ENCODE assay signal across 1 cellular context in genomic region chr1:21667348-21668231, GRCh38.
A peak's percentile ranks its signal among the peaks of the same experiment; 100 is the strongest.
TF ChIP-seq lines count a peak whose summit lies in the region.

No MANE protein-coding gene starts in this region.

TF ChIP-seq in HepG2, 621 proteins besides CTCF, POLR2A, EP300 and RAD21 (continued from another document):
- TF ChIP-seq HNF1A (IDR thresholded peaks at IDR 0.05; ENCODE audit: low read depth), result peak; percentile 51; the same call in 1 of the 2 replicates
- TF ChIP-seq HNF1A (CRISPR knock-in tag; IDR thresholded peaks at IDR 0.05; ENCODE audit: borderline replicate concordance), result no peak; the same call in 1 of the 2 replicates
- TF ChIP-seq, protein P1, sequence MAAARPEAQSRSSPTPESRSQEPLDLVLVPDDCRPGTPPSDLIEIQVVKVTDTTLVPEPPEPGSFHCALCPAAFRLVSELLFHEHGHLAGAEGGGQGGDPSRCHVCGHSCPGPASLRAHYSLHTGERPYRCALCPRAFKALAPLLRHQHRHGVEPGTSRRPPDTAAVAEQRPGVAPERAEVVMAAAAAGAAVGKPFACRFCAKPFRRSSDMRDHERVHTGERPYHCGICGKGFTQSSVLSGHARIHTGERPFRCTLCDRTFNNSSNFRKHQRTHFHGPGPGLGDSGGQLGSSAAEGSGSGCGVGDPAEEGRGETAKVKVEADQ (CRISPR knock-in tag; IDR thresholded peaks at IDR 0.05; ENCODE audit: borderline replicate concordance), result no peak
- TF ChIP-seq PHF8 (CRISPR knock-in tag; IDR thresholded peaks at IDR 0.05), result no peak; the same call in 1 of the 2 replicates
- TF ChIP-seq MEIS1 (CRISPR knock-in tag; IDR thresholded peaks at IDR 0.05; ENCODE audit: borderline replicate concordance), result no peak
- peak; percentile 15; the same call in 1 of the 2 replicates for TF ChIP-seq NFKB2 (CRISPR knock-in tag; IDR thresholded peaks at IDR 0.05; ENCODE audit: borderline replicate concordance)
- no peak for TF ChIP-seq ZNF383 (CRISPR knock-in tag; IDR thresholded peaks at IDR 0.05; ENCODE audit: borderline replicate concordance)
- TF ChIP-seq ZNF124 (CRISPR knock-in tag; IDR thresholded peaks at IDR 0.05), result no peak
- TF ChIP-seq ZNF549 (CRISPR knock-in tag; IDR thresholded peaks at IDR 0.05), result no peak
- TF ChIP-seq HIC2 (CRISPR knock-in tag; IDR thresholded peaks at IDR 0.05; ENCODE audit: low read depth), result 0 out of 2 replicates have a peak, but pooled peaks have one; percentile 0
- no peak for TF ChIP-seq TCF12 (IDR thresholded peaks at IDR 0.05)
- TF ChIP-seq TCF12 (CRISPR knock-in tag; IDR thresholded peaks at IDR 0.05), result no peak
- no peak for TF ChIP-seq SMARCE1 (IDR thresholded peaks at IDR 0.05; ENCODE audit: borderline replicate concordance)
- TF ChIP-seq RFX1 (IDR thresholded peaks at IDR 0.05), result no peak
- TF ChIP-seq NR2F2 (IDR thresholded peaks at IDR 0.05; ENCODE audit: borderline replicate concordance, low read depth), result no peak
- TF ChIP-seq RBM39 (IDR thresholded peaks at IDR 0.05; ENCODE audit: low read depth, low read length, poor library complexity, severe bottlenecking), result peak; percentile 10
- TF ChIP-seq TBX3 (IDR thresholded peaks at IDR 0.05; ENCODE audit: borderline replicate concordance), result no peak
- TF ChIP-seq ARNTL (CRISPR knock-in tag; IDR thresholded peaks at IDR 0.05), result peak; percentile 12; the same call in 1 of the 2 replicates
- peak; percentile 41; the same call in 1 of the 2 replicates for TF ChIP-seq ZSCAN21 (CRISPR knock-in tag; IDR thresholded peaks at IDR 0.05; ENCODE audit: borderline replicate concordance)
- TF ChIP-seq ZEB1 (IDR thresholded peaks at IDR 0.05; ENCODE audit: insufficient replicate concordance, low read depth), result peak; percentile 31
- no peak for TF ChIP-seq MIER2 (CRISPR knock-in tag; IDR thresholded peaks at IDR 0.05)
- no peak for TF ChIP-seq ZNF562 (CRISPR knock-in tag; IDR thresholded peaks at IDR 0.05; ENCODE audit: borderline replicate concordance)
- TF ChIP-seq GMEB1 (CRISPR knock-in tag; IDR thresholded peaks at IDR 0.05; ENCODE audit: borderline replicate concordance), result no peak
- TF ChIP-seq ZFP36L2 (CRISPR knock-in tag; IDR thresholded peaks at IDR 0.05), result no peak
- TF ChIP-seq, protein P2, sequence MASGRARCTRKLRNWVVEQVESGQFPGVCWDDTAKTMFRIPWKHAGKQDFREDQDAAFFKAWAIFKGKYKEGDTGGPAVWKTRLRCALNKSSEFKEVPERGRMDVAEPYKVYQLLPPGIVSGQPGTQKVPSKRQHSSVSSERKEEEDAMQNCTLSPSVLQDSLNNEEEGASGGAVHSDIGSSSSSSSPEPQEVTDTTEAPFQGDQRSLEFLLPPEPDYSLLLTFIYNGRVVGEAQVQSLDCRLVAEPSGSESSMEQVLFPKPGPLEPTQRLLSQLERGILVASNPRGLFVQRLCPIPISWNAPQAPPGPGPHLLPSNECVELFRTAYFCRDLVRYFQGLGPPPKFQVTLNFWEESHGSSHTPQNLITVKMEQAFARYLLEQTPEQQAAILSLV (CRISPR knock-in tag; IDR thresholded peaks at IDR 0.05; ENCODE audit: borderline replicate concordance), result peak; percentile 8; the same call in 1 of the 2 replicates
- no peak for TF ChIP-seq ZNF644 (CRISPR knock-in tag; IDR thresholded peaks at IDR 0.05; ENCODE audit: low read depth)
- peak; percentile 80 for TF ChIP-seq ZNF629 (CRISPR knock-in tag; conservative IDR thresholded peaks at IDR 0.05)
- no peak for TF ChIP-seq ATAD3A (CRISPR knock-in tag; IDR thresholded peaks at IDR 0.05)
- no peak for TF ChIP-seq ZFP37 (CRISPR knock-in tag; IDR thresholded peaks at IDR 0.05; ENCODE audit: borderline replicate concordance)
- 0 out of 4 replicates have a peak, but pooled peaks of 1 of the 2 experiments have one; percentile 5 for TF ChIP-seq KLF16 (CRISPR knock-in tag; IDR thresholded peaks at IDR 0.05)
- TF ChIP-seq ZNF773 (CRISPR knock-in tag; IDR thresholded peaks at IDR 0.05; ENCODE audit: borderline replicate concordance), result no peak
- TF ChIP-seq, protein P3, sequence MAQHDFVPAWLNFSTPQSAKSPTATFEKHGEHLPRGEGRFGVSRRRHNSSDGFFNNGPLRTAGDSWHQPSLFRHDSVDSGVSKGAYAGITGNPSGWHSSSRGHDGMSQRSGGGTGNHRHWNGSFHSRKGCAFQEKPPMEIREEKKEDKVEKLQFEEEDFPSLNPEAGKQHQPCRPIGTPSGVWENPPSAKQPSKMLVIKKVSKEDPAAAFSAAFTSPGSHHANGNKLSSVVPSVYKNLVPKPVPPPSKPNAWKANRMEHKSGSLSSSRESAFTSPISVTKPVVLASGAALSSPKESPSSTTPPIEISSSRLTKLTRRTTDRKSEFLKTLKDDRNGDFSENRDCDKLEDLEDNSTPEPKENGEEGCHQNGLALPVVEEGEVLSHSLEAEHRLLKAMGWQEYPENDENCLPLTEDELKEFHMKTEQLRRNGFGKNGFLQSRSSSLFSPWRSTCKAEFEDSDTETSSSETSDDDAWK (CRISPR knock-in tag; IDR thresholded peaks at IDR 0.05), result no peak
- TF ChIP-seq KMT2B (CRISPR knock-in tag; IDR thresholded peaks at IDR 0.05), result no peak
- TF ChIP-seq ZNF556 (CRISPR knock-in tag; IDR thresholded peaks at IDR 0.05; ENCODE audit: borderline replicate concordance), result no peak
- TF ChIP-seq ZSCAN22 (CRISPR knock-in tag; IDR thresholded peaks at IDR 0.05), result no peak
- no peak for TF ChIP-seq SMC3 (IDR thresholded peaks at IDR 0.05; ENCODE audit: low read length)
- no peak for TF ChIP-seq ZNF850 (CRISPR knock-in tag; conservative IDR thresholded peaks at IDR 0.05)
- TF ChIP-seq UBTF (CRISPR knock-in tag; IDR thresholded peaks at IDR 0.05), result 0 out of 2 replicates have a peak, but pooled peaks have one; percentile 6
- no peak; the same call in 1 of the 2 replicates for TF ChIP-seq GABPB1 (CRISPR knock-in tag; IDR thresholded peaks at IDR 0.05)
- no peak for TF ChIP-seq TBX2 (CRISPR knock-in tag; IDR thresholded peaks at IDR 0.05; ENCODE audit: borderline replicate concordance)
- TF ChIP-seq MXD4 (CRISPR knock-in tag; IDR thresholded peaks at IDR 0.05), result no peak
- TF ChIP-seq, protein P4, sequence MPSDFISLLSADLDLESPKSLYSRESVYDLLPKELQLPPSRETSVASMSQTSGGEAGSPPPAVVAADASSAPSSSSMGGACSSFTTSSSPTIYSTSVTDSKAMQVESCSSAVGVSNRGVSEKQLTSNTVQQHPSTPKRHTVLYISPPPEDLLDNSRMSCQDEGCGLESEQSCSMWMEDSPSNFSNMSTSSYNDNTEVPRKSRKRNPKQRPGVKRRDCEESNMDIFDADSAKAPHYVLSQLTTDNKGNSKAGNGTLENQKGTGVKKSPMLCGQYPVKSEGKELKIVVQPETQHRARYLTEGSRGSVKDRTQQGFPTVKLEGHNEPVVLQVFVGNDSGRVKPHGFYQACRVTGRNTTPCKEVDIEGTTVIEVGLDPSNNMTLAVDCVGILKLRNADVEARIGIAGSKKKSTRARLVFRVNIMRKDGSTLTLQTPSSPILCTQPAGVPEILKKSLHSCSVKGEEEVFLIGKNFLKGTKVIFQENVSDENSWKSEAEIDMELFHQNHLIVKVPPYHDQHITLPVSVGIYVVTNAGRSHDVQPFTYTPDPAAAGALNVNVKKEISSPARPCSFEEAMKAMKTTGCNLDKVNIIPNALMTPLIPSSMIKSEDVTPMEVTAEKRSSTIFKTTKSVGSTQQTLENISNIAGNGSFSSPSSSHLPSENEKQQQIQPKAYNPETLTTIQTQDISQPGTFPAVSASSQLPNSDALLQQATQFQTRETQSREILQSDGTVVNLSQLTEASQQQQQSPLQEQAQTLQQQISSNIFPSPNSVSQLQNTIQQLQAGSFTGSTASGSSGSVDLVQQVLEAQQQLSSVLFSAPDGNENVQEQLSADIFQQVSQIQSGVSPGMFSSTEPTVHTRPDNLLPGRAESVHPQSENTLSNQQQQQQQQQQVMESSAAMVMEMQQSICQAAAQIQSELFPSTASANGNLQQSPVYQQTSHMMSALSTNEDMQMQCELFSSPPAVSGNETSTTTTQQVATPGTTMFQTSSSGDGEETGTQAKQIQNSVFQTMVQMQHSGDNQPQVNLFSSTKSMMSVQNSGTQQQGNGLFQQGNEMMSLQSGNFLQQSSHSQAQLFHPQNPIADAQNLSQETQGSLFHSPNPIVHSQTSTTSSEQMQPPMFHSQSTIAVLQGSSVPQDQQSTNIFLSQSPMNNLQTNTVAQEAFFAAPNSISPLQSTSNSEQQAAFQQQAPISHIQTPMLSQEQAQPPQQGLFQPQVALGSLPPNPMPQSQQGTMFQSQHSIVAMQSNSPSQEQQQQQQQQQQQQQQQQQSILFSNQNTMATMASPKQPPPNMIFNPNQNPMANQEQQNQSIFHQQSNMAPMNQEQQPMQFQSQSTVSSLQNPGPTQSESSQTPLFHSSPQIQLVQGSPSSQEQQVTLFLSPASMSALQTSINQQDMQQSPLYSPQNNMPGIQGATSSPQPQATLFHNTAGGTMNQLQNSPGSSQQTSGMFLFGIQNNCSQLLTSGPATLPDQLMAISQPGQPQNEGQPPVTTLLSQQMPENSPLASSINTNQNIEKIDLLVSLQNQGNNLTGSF (CRISPR knock-in tag; IDR thresholded peaks at IDR 0.05), result no peak
- 0 out of 2 replicates have a peak, but pooled peaks have one; percentile 11 for TF ChIP-seq AKAP8 (CRISPR knock-in tag; IDR thresholded peaks at IDR 0.05)
- TF ChIP-seq DRAP1 (CRISPR knock-in tag; IDR thresholded peaks at IDR 0.05), result 0 out of 2 replicates have a peak, but pooled peaks have one; percentile 13
- TF ChIP-seq, protein P5, sequence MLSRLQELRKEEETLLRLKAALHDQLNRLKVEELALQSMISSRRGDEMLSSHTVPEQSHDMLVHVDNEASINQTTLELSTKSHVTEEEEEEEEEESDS (CRISPR knock-in tag; IDR thresholded peaks at IDR 0.05; ENCODE audit: borderline replicate concordance), result no peak
- no peak for TF ChIP-seq AHR (CRISPR knock-in tag; IDR thresholded peaks at IDR 0.05)
